12 cellular contexts compared by ENCODE assay signal in genomic region chr7:35758421-35758820, GRCh38. TPM values are rescaled to one million over a fixed set of nuclear protein-coding genes. Genes with fewer than 3 reads are reported as not detected.
DNase-seq lines count a peak whose midpoint lies in the region; ATAC-seq and TF ChIP-seq lines count a peak whose summit lies in the region.
"Had no signal": no experiment of that assay in that cellular context is flagged by ENCODE, and none has a peak within 500 bp of the region (broad histone marks: within the 10 kb centered on the region; RNA-seq: fewer than 3 reads in every experiment).

No MANE protein-coding gene starts in this region.

- no peak overlapping the region for H3K9ac ChIP-seq in IMR-90 (ENCODE audit: low read depth, low read length)

- no peak overlapping the region for H3K4me3 Mint-ChIP-seq in neural crest cell
- H3K4me3 Mint-ChIP-seq in activated T-helper 1 cell treated with anti-CD3 and anti-CD28 coated beads, Interleukin-12 subunit alpha, Interleukin-12 subunit beta, Interleukin-2, Interleukin-4 antibody, amounts not matched to agents 30 ng/mL and 10 ng/mL and 1 ng/mL, durations not matched to agents 14 hours and 24 hours and 36 hours = no peak overlapping the region

- H2BK15ac ChIP-seq in IMR-90 (ENCODE audit: low read depth, low read length) = no peak overlapping the region

- no peak overlapping the region for H2BK20ac ChIP-seq in IMR-90 (ENCODE audit: low read depth, low read length)

- TF ChIP-seq RAD21 in IMR-90 (IDR thresholded peaks at IDR 0.05; ENCODE audit: low read length) = no peak

- H3K4me1 Mint-ChIP-seq in neural crest cell = peaks cover 11% of the 10 kb centered on the region
- H3K4me1 Mint-ChIP-seq in activated T-helper 1 cell treated with anti-CD3 and anti-CD28 coated beads, Interleukin-12 subunit alpha, Interleukin-12 subunit beta, Interleukin-2, Interleukin-4 antibody, amounts not matched to agents 30 ng/mL and 10 ng/mL and 1 ng/mL, durations not matched to agents 14 hours and 24 hours and 36 hours (ENCODE audit: low read depth) = peaks cover 4% of the 10 kb centered on the region

- no peak overlapping the region for H3K4ac ChIP-seq in IMR-90 (ENCODE audit: low read depth, low read length)

- peak overlapping the region; percentile 2; the same call in 1 of the 2 replicates for H4K91ac ChIP-seq in IMR-90 (ENCODE audit: insufficient read depth, low read depth, low read length)

- H3K18ac ChIP-seq in IMR-90 (ENCODE audit: low read depth, low read length) = peak overlapping the region; percentile 75

- H2AFZ ChIP-seq in IMR-90 (replicated peaks; ENCODE audit: low read length, poor library complexity) = no peak overlapping the region

- no peaks in the 10 kb centered on the region for H3K36me3 Mint-ChIP-seq in neural crest cell (ENCODE audit: low read depth)
- H3K36me3 Mint-ChIP-seq in activated T-helper 1 cell treated with anti-CD3 and anti-CD28 coated beads, Interleukin-12 subunit alpha, Interleukin-12 subunit beta, Interleukin-2, Interleukin-4 antibody, amounts not matched to agents 30 ng/mL and 10 ng/mL and 1 ng/mL, durations not matched to agents 14 hours and 24 hours and 36 hours (ENCODE audit: low read depth) = no peaks in the 10 kb centered on the region

- H3K9me3 Mint-ChIP-seq in neural crest cell = no peaks in the 10 kb centered on the region
- H3K9me3 Mint-ChIP-seq in activated T-helper 1 cell treated with anti-CD3 and anti-CD28 coated beads, Interleukin-12 subunit alpha, Interleukin-12 subunit beta, Interleukin-2, Interleukin-4 antibody, amounts not matched to agents 30 ng/mL and 10 ng/mL and 1 ng/mL, durations not matched to agents 14 hours and 24 hours and 36 hours = no peaks in the 10 kb centered on the region
- H3K9me3 Mint-ChIP-seq: activated T-helper 2 cell treated with anti-CD3 and anti-CD28 coated beads, Interferon-gamma antibody, Interleukin-2, Interleukin-4, amounts not matched to agents 10 μg/mL and 5 μg/mL and 100 μg/mL, durations not matched to agents 14 hours and 24 hours and 36 hours had no signal

- H4K20me1 ChIP-seq in IMR-90 (ENCODE audit: insufficient read depth, low read length) = no peaks in the 10 kb centered on the region

- H2AK5ac ChIP-seq in IMR-90 (ENCODE audit: low read depth, low read length) = no peak overlapping the region

- H3K27me3 ChIP-seq in GM06990 (replicated peaks; ENCODE audit: control insufficient read depth, insufficient read depth, low read length) = no peaks in the 10 kb centered on the region
- no peaks in the 10 kb centered on the region for H3K27me3 ChIP-seq in IMR-90 (ENCODE audit: control insufficient read depth, insufficient read depth, low read length)
- H3K27me3 ChIP-seq in dorsolateral prefrontal cortex = no peaks in the 10 kb centered on the region
- H3K27me3 ChIP-seq: pancreas had no signal

- H3K27me3 Mint-ChIP-seq in neural crest cell (ENCODE audit: low read depth) = no peaks in the 10 kb centered on the region
- peaks cover 22% of the 10 kb centered on the region for H3K27me3 Mint-ChIP-seq in activated T-helper 1 cell treated with anti-CD3 and anti-CD28 coated beads, Interleukin-12 subunit alpha, Interleukin-12 subunit beta, Interleukin-2, Interleukin-4 antibody, amounts not matched to agents 30 ng/mL and 10 ng/mL and 1 ng/mL, durations not matched to agents 14 hours and 24 hours and 36 hours (ENCODE audit: insufficient read depth)

- dilution Hi-C loops in IMR-90 (cut with HindIII; ENCODE audit: low sequenced_read_pairs, unreplicated experiment) = no loop called here

- intact Hi-C loops in IMR-90 (cut with micrococcal nuclease) = no loop called here
- intact Hi-C loops in dorsolateral prefrontal cortex (cut with DNase I) = no loop called here
- intact Hi-C loops in activated T-helper 1 cell treated with anti-CD3 and anti-CD28 coated beads, Interleukin-12 subunit alpha, Interleukin-12 subunit beta, Interleukin-2, Interleukin-4 antibody, amounts not matched to agents 30 ng/mL and 10 ng/mL and 1 ng/mL, durations not matched to agents 14 hours and 24 hours and 36 hours (cut with micrococcal nuclease) = no loop called here

- TF ChIP-seq CTCF in GM06990 (IDR thresholded peaks at IDR 0.05; ENCODE audit: insufficient read depth, low read length, poor library complexity, severe bottlenecking) = peak; percentile 17
- TF ChIP-seq CTCF in IMR-90 (conservative IDR thresholded peaks at IDR 0.05; ENCODE audit: low read depth, low read length) = no peak
- TF ChIP-seq CTCF in dorsolateral prefrontal cortex (IDR thresholded peaks at IDR 0.05 in 54 of 56, conservative IDR thresholded peaks at IDR 0.05 in 2 of 56; ENCODE audit: low read depth in 1 of 56, partially characterized antibody in 56 of 56) = peak in 37 of 56 donors; percentile 9 to 51 (median 29)
- peak; percentile 45 for TF ChIP-seq CTCF in neural crest cell (conservative IDR thresholded peaks at IDR 0.05)

- H3K79me1 ChIP-seq in IMR-90 (ENCODE audit: low read depth in 1 of 2, low read length in 2 of 2) = no peaks in the 10 kb centered on the region

- no TSS peak for BruUV-seq in IMR-90 (replicated peaks; lab: Mats Ljungman, UMichigan)

- in situ Hi-C loops in IMR-90 (cut with MboI; ENCODE audit: low sequenced_read_pairs) = no loop called here

- ATAC-seq in IMR-90 (ENCODE audit: low read depth) (no peak), GM21447 (IDR thresholded peaks at IDR 0.05; ENCODE audit: unreplicated experiment) (no peak)
- ATAC-seq: pancreas had no signal

- no peak overlapping the region for H3K56ac ChIP-seq in IMR-90 (ENCODE audit: extremely low read depth, insufficient read depth, low read length)

- H3K4me2 ChIP-seq in IMR-90 (ENCODE audit: low read depth, low read length) = no peak overlapping the region

- H2BK5ac ChIP-seq in IMR-90 (ENCODE audit: low read depth, low read length, poor library complexity, severe bottlenecking) = peak overlapping the region; percentile 4

- CTCF ChIA-PET in IMR-90 (lab: Yijun Ruan, JAX) = no interaction called here

- H3K23ac ChIP-seq in IMR-90 (ENCODE audit: low read depth, low read length) = no peak overlapping the region

- H3K14ac ChIP-seq in IMR-90 (replicated peaks; ENCODE audit: low read depth, low read length) = no peak overlapping the region

- POLR2A ChIA-PET in IMR-90 (lab: Charles Lee; ENCODE audit: unreplicated experiment) = no interaction called here

- WGBS in IMR-90 (ENCODE audit: extremely low coverage in 2 of 2, insufficient read length in 1 of 2), 2 experiments = no CpG with 5 or more reads among the region's 2 CpGs

- no peak overlapping the region for H3K27ac Mint-ChIP-seq in neural crest cell (ENCODE audit: unreplicated experiment)
- H3K27ac Mint-ChIP-seq in activated T-helper 1 cell treated with anti-CD3 and anti-CD28 coated beads, Interleukin-12 subunit alpha, Interleukin-12 subunit beta, Interleukin-2, Interleukin-4 antibody, amounts not matched to agents 30 ng/mL and 10 ng/mL and 1 ng/mL, durations not matched to agents 14 hours and 24 hours and 36 hours = no peak overlapping the region
- H3K27ac Mint-ChIP-seq: activated T-helper 2 cell treated with anti-CD3 and anti-CD28 coated beads, Interferon-gamma antibody, Interleukin-2, Interleukin-4, amounts not matched to agents 10 μg/mL and 5 μg/mL and 100 μg/mL, durations not matched to agents 14 hours and 24 hours and 36 hours had no signal

- no peaks in the 10 kb centered on the region for H3K9me3 ChIP-seq in IMR-90 (ENCODE audit: control insufficient read depth, insufficient read depth, low read length)
- H3K9me3 ChIP-seq: pancreas, thoracic aorta had no signal

- H2AK9ac ChIP-seq in IMR-90 (replicated peaks; ENCODE audit: low read depth, low read length, poor library complexity) = no peak overlapping the region

- H2BK120ac ChIP-seq in IMR-90 (ENCODE audit: low read depth, low read length) = no peak overlapping the region

- no peak overlapping the region; the same call in 1 of the 2 replicates for H4K5ac ChIP-seq in IMR-90 (ENCODE audit: low read depth, low read length)

- no peak overlapping the region for H3K4me3 ChIP-seq in GM06990 (replicated peaks; ENCODE audit: low read depth, low read length)
- no peak overlapping the region for H3K4me3 ChIP-seq in IMR-90 (ENCODE audit: insufficient read depth, low read depth, low read length)
- no peak overlapping the region for H3K4me3 ChIP-seq in dorsolateral prefrontal cortex
- H3K4me3 ChIP-seq: pancreas, thoracic aorta had no signal

- H3K36me3 ChIP-seq in GM06990 (ENCODE audit: control insufficient read depth, insufficient read depth, low read length) (no peaks in the 10 kb centered on the region), IMR-90 (ENCODE audit: control insufficient read depth, insufficient read depth, low read length) (no peaks in the 10 kb centered on the region)
- H3K36me3 ChIP-seq: pancreas, thoracic aorta had no signal

- H4K8ac ChIP-seq in IMR-90 (ENCODE audit: low read depth in 2 of 2, low read length in 2 of 2) = no peak overlapping the region

- H3K9me1 ChIP-seq in IMR-90 (ENCODE audit: insufficient read depth, low read length) = peaks cover 6% of the 10 kb centered on the region

- peaks cover 22% of the 10 kb centered on the region for H3K4me1 ChIP-seq in IMR-90 (ENCODE audit: control insufficient read depth, insufficient read depth, low read length)
- H3K4me1 ChIP-seq: pancreas had no signal

- TF ChIP-seq POLR2A in IMR-90 (IDR thresholded peaks at IDR 0.05; ENCODE audit: low read depth, low read length) = no peak

- DNase-seq in GM06990 (ENCODE audit: extremely low read depth, insufficient read length) = no peak
- DNase-seq in IMR-90 = no peak
- peak in 1 of 10 donors; percentile 33 for DNase-seq in dorsolateral prefrontal cortex
- DNase-seq in neural crest cell (ENCODE audit: low read depth, low spot score) = no peak
- no peak for DNase-seq in NCI-H1436 treated with DMSO at 0.1 percent for 48 hours (lab: John Stamatoyannopoulos, UW)
- no peak for DNase-seq in activated T-helper 1 cell treated with anti-CD3 and anti-CD28 coated beads, Interleukin-12 subunit alpha, Interleukin-12 subunit beta, Interleukin-2, Interleukin-4 antibody, amounts not matched to agents 30 ng/mL and 10 ng/mL and 1 ng/mL, durations not matched to agents 14 hours and 24 hours and 36 hours (ENCODE audit: low spot score)
- DNase-seq in AG08396 (ENCODE audit: low spot score) = no peak
- DNase-seq: pancreas; stimulated activated CD4-positive, alpha-beta T cell treated with anti-CD3 and anti-CD28 coated beads, Interleukin-4, amount 100 ng/mL, for 4 hours had no signal

- H3K27ac ChIP-seq in IMR-90 (ENCODE audit: insufficient read depth, low read length) = no peak overlapping the region
- peak overlapping the region in 56 of 59 donors; percentile 19 to 99 (median 94) for H3K27ac ChIP-seq in dorsolateral prefrontal cortex
- H3K27ac ChIP-seq: pancreas, thoracic aorta had no signal

RNA-seq across cellular contexts. Expression of gene SEPTIN7, which starts 42.4 kb away (rescaled TPM):
- total RNA-seq in IMR-90 (2012; rRNA removed) = 239 and 270 TPM in 2 replicates
- polyA plus RNA-seq in IMR-90 (2012; rRNA removed) = 112 and 150 TPM in 2 replicates
- 20.5 and 27.9 TPM in 2 replicates for polyA plus RNA-seq in IMR-90 (2012; cell fraction: cytosol; rRNA removed)
- polyA plus RNA-seq in IMR-90 (2012; cell fraction: nucleus; rRNA removed; ENCODE audit: low replicate concordance) = 5.8 and 66.9 TPM in 2 replicates
- 1,000 to 10,000 TPM in 1 of 120 experiments, 100 to 1,000 TPM in 119; 401 to 1,012 (median 568) TPM for total RNA-seq in dorsolateral prefrontal cortex
- 210 and 223 TPM in 2 replicates for total RNA-seq in neural crest cell
- total RNA-seq in activated T-helper 1 cell treated with anti-CD3 and anti-CD28 coated beads, Interleukin-12 subunit alpha, Interleukin-12 subunit beta, Interleukin-2, Interleukin-4 antibody, amounts not matched to agents 30 ng/mL and 10 ng/mL and 1 ng/mL, durations not matched to agents 14 hours and 24 hours and 36 hours = 219 and 223 TPM in 2 replicates
